ENCODE assay signal across 21 cellular contexts in the genomic region with DNA sequence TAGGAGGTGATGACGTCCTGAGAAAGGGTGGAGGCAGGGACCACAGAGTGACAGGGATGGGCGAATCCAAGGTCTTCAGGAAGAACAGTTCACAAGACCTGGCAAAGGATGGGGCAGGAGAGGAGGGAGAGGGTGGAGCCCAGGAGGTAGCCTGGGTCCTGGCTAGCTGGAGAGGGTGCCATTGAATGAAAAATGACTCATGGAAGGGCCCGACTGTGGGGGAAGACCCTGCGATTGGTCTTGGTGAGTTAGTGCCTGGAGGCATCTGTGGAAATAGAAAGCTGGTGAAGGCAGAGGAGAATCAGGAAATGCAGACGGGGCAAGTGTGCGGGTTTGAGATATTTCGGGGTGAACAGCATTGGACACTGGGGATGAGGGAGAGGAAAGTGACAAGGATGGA.
DNase-seq lines count a peak whose midpoint lies in the region; ATAC-seq, FAIRE-seq and TF ChIP-seq lines count a peak whose summit lies in the region.
"Had no signal": no experiment of that assay in that cellular context is flagged by ENCODE, and none has a peak within 500 bp of the region (broad histone marks: within the 10 kb centered on the region; RNA-seq: fewer than 3 reads in every experiment).

No MANE protein-coding gene starts in this region.

- WGBS in HepG2 (ENCODE audit: low lambda C conversion rate) = 96% methylated on average over 7 of the region's 7 CpGs
- WGBS in psoas muscle, 3 donors = 85 to 89% (median 86%) methylated on average over 7 of the region's 7 CpGs

- H4K20me1 ChIP-seq in HepG2 (ENCODE audit: insufficient read depth, low read length) = no peaks in the 10 kb centered on the region

- in situ Hi-C loops in HepG2 (cut with HindIII; ENCODE audit: extremely low pct_ligation_motif_present, low pct_unique_long_range_greater_than_20kb) = no loop called here

- H3K27ac ChIP-seq in RWPE2 (ENCODE audit: poor library complexity, severe bottlenecking) (peak overlapping the region; percentile 87), HepG2 (ENCODE audit: extremely low read length, insufficient read depth, low read length) (peak overlapping the region; percentile 91), psoas muscle (no peak overlapping the region)
- H3K27ac ChIP-seq: left ventricle myocardium inferior, SK-N-MC had no signal

- DNase-seq in EL (peak; percentile 41), RWPE2 (ENCODE audit: low spot score) (no peak), HepG2 (ENCODE audit: low spot score) (no peak), renal cortical epithelial cell (ENCODE audit: low read depth) (peak; percentile 54), psoas muscle (no peak), SK-N-DZ (ENCODE audit: low spot score) (no peak)
- DNase-seq in stimulated activated naive CD4-positive, alpha-beta T cell treated with Interleukin-2 at 50 U/mL for 16 hours (lab: John Stamatoyannopoulos, UW) = no peak
- DNase-seq: activated CD4-positive, alpha-beta T cell treated with anti-CD3 and anti-CD28 coated beads for 36 hours; caudate nucleus; CD8-positive, alpha-beta T cell; DND-41; KG1; left ventricle myocardium inferior; NCI-H2081 treated with DMSO at 0.1 percent for 48 hours; NCI-H526; stimulated activated CD4-positive, alpha-beta T cell treated with anti-CD3 and anti-CD28 coated beads, Interleukin-4, amount 100 ng/mL, for 4 hours had no signal

- H3K9me3 ChIP-seq in RWPE2 (ENCODE audit: severe bottlenecking) (no peaks in the 10 kb centered on the region), HepG2 (ENCODE audit: low read length) (no peaks in the 10 kb centered on the region), psoas muscle (no peaks in the 10 kb centered on the region)
- H3K9me3 ChIP-seq: esophagus muscularis mucosa, left ventricle myocardium inferior had no signal

- H3K4me3 ChIP-seq in RWPE2 (ENCODE audit: severe bottlenecking) = no peak overlapping the region
- no peak overlapping the region for H3K4me3 ChIP-seq in HepG2 (replicated peaks in 1 of 3; ENCODE audit: insufficient read depth in 1 of 3, low read depth in 2 of 3, low read length in 3 of 3)
- no peak overlapping the region for H3K4me3 ChIP-seq in psoas muscle
- H3K4me3 ChIP-seq: esophagus muscularis mucosa, left ventricle myocardium inferior, SK-N-MC had no signal

- no peaks in the 10 kb centered on the region for H3K79me2 ChIP-seq in HepG2 (ENCODE audit: insufficient read depth, low read length)

- peak overlapping the region; percentile 23; the same call in 1 of the 2 replicates for H3K9ac ChIP-seq in HepG2 (ENCODE audit: insufficient read depth, low read depth, low read length)

- BruUV-seq in HepG2 (replicated peaks; lab: Mats Ljungman, UMichigan) = no TSS peak

- H2AFZ ChIP-seq in HepG2 (ENCODE audit: low read length) = no peak overlapping the region

- no peaks in the 10 kb centered on the region for H3K36me3 ChIP-seq in RWPE2 (ENCODE audit: low read depth)
- no peaks in the 10 kb centered on the region for H3K36me3 ChIP-seq in HepG2 (replicated peaks in 1 of 2; ENCODE audit: control insufficient read depth in 1 of 2, insufficient read depth in 2 of 2, low read length in 2 of 2)
- no peaks in the 10 kb centered on the region for H3K36me3 ChIP-seq in psoas muscle (ENCODE audit: insufficient read depth in 1 of 2, low read depth in 1 of 2)
- H3K36me3 ChIP-seq: esophagus muscularis mucosa, left ventricle myocardium inferior had no signal

- peaks cover 25% of the 10 kb centered on the region for H3K4me1 ChIP-seq in RWPE2 (ENCODE audit: insufficient read depth, poor library complexity, severe bottlenecking)
- H3K4me1 ChIP-seq in HepG2 (ENCODE audit: insufficient read depth, low read length) = peaks cover 70% of the 10 kb centered on the region
- H3K4me1 ChIP-seq in psoas muscle = peaks cover 6% of the 10 kb centered on the region

- CTCF ChIA-PET in HepG2 (lab: Yijun Ruan, JAX; ENCODE audit: low intra/inter-chr PET ratio, low total read pairs) = no interaction called here

- TF ChIP-seq RAD21 in HepG2 (CRISPR knock-in tag; IDR thresholded peaks at IDR 0.05) = no peak

- ATAC-seq in RWPE2 (ENCODE audit: low read depth) = peak; percentile 56
- ATAC-seq in HepG2 = no peak
- ATAC-seq in psoas muscle = no peak
- no peak for ATAC-seq in GM18870 (IDR thresholded peaks at IDR 0.05; ENCODE audit: unreplicated experiment)
- ATAC-seq: activated CD4-positive, alpha-beta T cell treated with anti-CD3 and anti-CD28 coated beads for 36 hours; CD8-positive, alpha-beta T cell; HCT116 had no signal

- POLR2A ChIA-PET in HepG2 (lab: Yijun Ruan, JAX) = interaction anchor here (3.2 kb wide), 1 partner anchor 231 kb away, joined by 23 read pairs; a partner anchor contains a TSS

- FAIRE-seq in HepG2 (lab: Jason Lieb, UNC) = no peak
- FAIRE-seq: GM19239 had no signal

- TF ChIP-seq CTCF in RWPE2 (IDR thresholded peaks at IDR 0.05; ENCODE audit: poor library complexity, severe bottlenecking) (no peak), HepG2 (CRISPR knock-in tag; IDR thresholded peaks at IDR 0.05) (no peak), psoas muscle (IDR thresholded peaks at IDR 0.05) (no peak)

- TF ChIP-seq EP300 in HepG2 (IDR thresholded peaks at IDR 0.05; ENCODE audit: low read depth in 2 of 2, low read length in 2 of 2) (no peak), HepG2 (CRISPR knock-in tag; IDR thresholded peaks at IDR 0.05; ENCODE audit: borderline replicate concordance) (no peak)

- no peak overlapping the region for H3K4me2 ChIP-seq in HepG2 (ENCODE audit: low read depth, low read length)

- H3K27me3 ChIP-seq in RWPE2 (ENCODE audit: insufficient read depth, poor library complexity, severe bottlenecking) (no peaks in the 10 kb centered on the region), HepG2 (ENCODE audit: control insufficient read depth in 1 of 2, insufficient read depth in 2 of 2, low read length in 2 of 2) (no peaks in the 10 kb centered on the region), psoas muscle (ENCODE audit: insufficient read depth in 3 of 3, low read length in 2 of 3) (no peaks in the 10 kb centered on the region)
- H3K27me3 ChIP-seq: esophagus muscularis mucosa had no signal

- intact Hi-C loops in HepG2 (cut with micrococcal nuclease; ENCODE audit: unreplicated experiment) = loop anchor here (2.0 to 5.0 kb wide), 3 partner anchors 55 to 75 kb away; no protein-coding TSS in a partner anchor
- intact Hi-C loops in psoas muscle (cut with DNase I) = no loop called here

- TF ChIP-seq POLR2A in HepG2 (IDR thresholded peaks at IDR 0.05; ENCODE audit: insufficient read depth in 1 of 2, low read depth in 2 of 2, low read length in 2 of 2) = no peak

TF ChIP-seq in HepG2, 621 proteins besides CTCF, POLR2A, EP300 and RAD21 (continues in another document):
- TF ChIP-seq, protein P1, sequence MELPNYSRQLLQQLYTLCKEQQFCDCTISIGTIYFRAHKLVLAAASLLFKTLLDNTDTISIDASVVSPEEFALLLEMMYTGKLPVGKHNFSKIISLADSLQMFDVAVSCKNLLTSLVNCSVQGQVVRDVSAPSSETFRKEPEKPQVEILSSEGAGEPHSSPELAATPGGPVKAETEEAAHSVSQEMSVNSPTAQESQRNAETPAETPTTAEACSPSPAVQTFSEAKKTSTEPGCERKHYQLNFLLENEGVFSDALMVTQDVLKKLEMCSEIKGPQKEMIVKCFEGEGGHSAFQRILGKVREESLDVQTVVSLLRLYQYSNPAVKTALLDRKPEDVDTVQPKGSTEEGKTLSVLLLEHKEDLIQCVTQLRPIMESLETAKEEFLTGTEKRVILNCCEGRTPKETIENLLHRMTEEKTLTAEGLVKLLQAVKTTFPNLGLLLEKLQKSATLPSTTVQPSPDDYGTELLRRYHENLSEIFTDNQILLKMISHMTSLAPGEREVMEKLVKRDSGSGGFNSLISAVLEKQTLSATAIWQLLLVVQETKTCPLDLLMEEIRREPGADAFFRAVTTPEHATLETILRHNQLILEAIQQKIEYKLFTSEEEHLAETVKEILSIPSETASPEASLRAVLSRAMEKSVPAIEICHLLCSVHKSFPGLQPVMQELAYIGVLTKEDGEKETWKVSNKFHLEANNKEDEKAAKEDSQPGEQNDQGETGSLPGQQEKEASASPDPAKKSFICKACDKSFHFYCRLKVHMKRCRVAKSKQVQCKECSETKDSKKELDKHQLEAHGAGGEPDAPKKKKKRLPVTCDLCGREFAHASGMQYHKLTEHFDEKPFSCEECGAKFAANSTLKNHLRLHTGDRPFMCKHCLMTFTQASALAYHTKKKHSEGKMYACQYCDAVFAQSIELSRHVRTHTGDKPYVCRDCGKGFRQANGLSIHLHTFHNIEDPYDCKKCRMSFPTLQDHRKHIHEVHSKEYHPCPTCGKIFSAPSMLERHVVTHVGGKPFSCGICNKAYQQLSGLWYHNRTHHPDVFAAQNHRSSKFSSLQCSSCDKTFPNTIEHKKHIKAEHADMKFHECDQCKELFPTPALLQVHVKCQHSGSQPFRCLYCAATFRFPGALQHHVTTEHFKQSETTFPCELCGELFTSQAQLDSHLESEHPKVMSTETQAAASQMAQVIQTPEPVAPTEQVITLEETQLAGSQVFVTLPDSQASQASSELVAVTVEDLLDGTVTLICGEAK (IDR thresholded peaks at IDR 0.05) = no peak
- TF ChIP-seq, protein P1 (CRISPR knock-in tag; IDR thresholded peaks at IDR 0.05) = no peak
- no peak for TF ChIP-seq ZNF335 (CRISPR knock-in tag; IDR thresholded peaks at IDR 0.05)

Comparison
In these comparisons a context has a peak if more than half of its experiments do, and no peak if none do; other contexts are left out.
1. DNase-seq: peak in EL (single experiment) and renal cortical epithelial cell (single experiment); none in RWPE2 (single experiment), HepG2 (single experiment), psoas muscle (0 of 2), SK-N-DZ (single experiment) and stimulated activated naive CD4-positive, alpha-beta T cell treated with Interleukin-2 at 50 U/mL for 16 hours (single experiment).